1 cellular context compared by ENCODE assay signal in genomic region chr14:39017096-39018016, GRCh38.
TF ChIP-seq lines count a peak whose summit lies in the region.
"Not testable (repeated sequence)": the region's sequence is repeated elsewhere in the genome, so short reads cannot be mapped to it uniquely, and the experiment has no call there.

No MANE protein-coding gene starts in this region.

TF ChIP-seq in HepG2, 621 proteins besides CTCF, POLR2A, EP300 and RAD21 (continued from another document and continues in another):
- TF ChIP-seq ZNF557 (CRISPR knock-in tag; IDR thresholded peaks at IDR 0.05) (peak; percentile 64; the same call in 1 of the 2 replicates), FOSL2 (CRISPR knock-in tag; IDR thresholded peaks at IDR 0.05) (peak; percentile 46; the same call in 1 of the 2 replicates), ZNF691 (CRISPR knock-in tag; IDR thresholded peaks at IDR 0.05; ENCODE audit: borderline replicate concordance, low read depth) (peak; percentile 11; the same call in 1 of the 2 replicates), ZNF564 (CRISPR knock-in tag; IDR thresholded peaks at IDR 0.05) (peak; percentile 42; the same call in 1 of the 2 replicates), ZNF704 (CRISPR knock-in tag; IDR thresholded peaks at IDR 0.05; ENCODE audit: borderline replicate concordance) (peak; percentile 84; the same call in 1 of the 2 replicates), FOXP1 (IDR thresholded peaks at IDR 0.05) (0 out of 2 replicates have a peak, but pooled peaks have one; percentile 40), FOXP1 (CRISPR knock-in tag; IDR thresholded peaks at IDR 0.05) (peak; percentile 80), CCDC6 (CRISPR knock-in tag; IDR thresholded peaks at IDR 0.05) (peak; percentile 78; the same call in 1 of the 2 replicates), PAXIP1 (CRISPR knock-in tag; conservative IDR thresholded peaks at IDR 0.05) (peak; percentile 85), CBX2 (CRISPR knock-in tag; IDR thresholded peaks at IDR 0.05; ENCODE audit: low read depth) (peak; percentile 71; the same call in 1 of the 2 replicates), HOXA5 (CRISPR knock-in tag; IDR thresholded peaks at IDR 0.05) (peak; percentile 58; the same call in 1 of the 2 replicates), KMT2B (CRISPR knock-in tag; IDR thresholded peaks at IDR 0.05) (peak; percentile 30; the same call in 1 of the 2 replicates), THAP11 (CRISPR knock-in tag; IDR thresholded peaks at IDR 0.05) (peak; percentile 44; the same call in 1 of the 2 replicates), SMYD3 (CRISPR knock-in tag; IDR thresholded peaks at IDR 0.05) (peak; percentile 86), FOXK1 (CRISPR knock-in tag; IDR thresholded peaks at IDR 0.05; ENCODE audit: borderline replicate concordance, low read depth) (peak; percentile 85), SALL1 (CRISPR knock-in tag; IDR thresholded peaks at IDR 0.05) (peak; percentile 99), ZNF547 (CRISPR knock-in tag; IDR thresholded peaks at IDR 0.05) (peak; percentile 84; the same call in 1 of the 2 replicates), ETV6 (CRISPR knock-in tag; conservative IDR thresholded peaks at IDR 0.05) (0 out of 2 replicates have a peak, but pooled peaks have one; percentile 16), ATF7-NPFF (CRISPR knock-in tag; IDR thresholded peaks at IDR 0.05; ENCODE audit: low read depth) (peak; percentile 19; the same call in 1 of the 2 replicates), ZNF281 (CRISPR knock-in tag; IDR thresholded peaks at IDR 0.05; ENCODE audit: borderline replicate concordance) (peak; percentile 99), ZNF501 (CRISPR knock-in tag; IDR thresholded peaks at IDR 0.05) (peak; percentile 97), TBX2 (CRISPR knock-in tag; IDR thresholded peaks at IDR 0.05; ENCODE audit: borderline replicate concordance) (peak; percentile 90), HDAC1 (CRISPR knock-in tag; IDR thresholded peaks at IDR 0.05) (peak; percentile 88), SNAPC4 (CRISPR knock-in tag; IDR thresholded peaks at IDR 0.05) (peak; percentile 84), HOXA3 (CRISPR knock-in tag; IDR thresholded peaks at IDR 0.05) (peak; percentile 83), SNAI1 (CRISPR knock-in tag; IDR thresholded peaks at IDR 0.05; ENCODE audit: borderline replicate concordance) (peak; percentile 96), ZBTB20 (CRISPR knock-in tag; IDR thresholded peaks at IDR 0.05; ENCODE audit: borderline replicate concordance, low read depth) (peak; percentile 78; the same call in 1 of the 2 replicates), ZNF33B (CRISPR knock-in tag; IDR thresholded peaks at IDR 0.05) (peak; percentile 38; the same call in 1 of the 2 replicates), ZNF883 (CRISPR knock-in tag; IDR thresholded peaks at IDR 0.05; ENCODE audit: not compliant biosample characterization) (peak; percentile 92), CREBL2 (CRISPR knock-in tag; IDR thresholded peaks at IDR 0.05; ENCODE audit: borderline replicate concordance) (0 out of 2 replicates have a peak, but pooled peaks have one; percentile 18), SNAPC2 (CRISPR knock-in tag; IDR thresholded peaks at IDR 0.05) (0 out of 2 replicates have a peak, but pooled peaks have one; percentile 43), HNF1B (CRISPR knock-in tag; IDR thresholded peaks at IDR 0.05) (peak; percentile 84), LCORL (CRISPR knock-in tag; IDR thresholded peaks at IDR 0.05) (peak; percentile 78), KDM5B (CRISPR knock-in tag; IDR thresholded peaks at IDR 0.05; ENCODE audit: borderline replicate concordance) (peak; percentile 82), ZMYM4 (CRISPR knock-in tag; IDR thresholded peaks at IDR 0.05) (peak; percentile 96), ARNTL (CRISPR knock-in tag; IDR thresholded peaks at IDR 0.05) (0 out of 2 replicates have a peak, but pooled peaks have one; percentile 66), ZNF138 (CRISPR knock-in tag; IDR thresholded peaks at IDR 0.05; ENCODE audit: low read depth) (0 out of 2 replicates have a peak, but pooled peaks have one; percentile 48), ZNF782 (CRISPR knock-in tag; IDR thresholded peaks at IDR 0.05; ENCODE audit: borderline replicate concordance) (peak; percentile 84; the same call in 1 of the 2 replicates), PRDM10 (CRISPR knock-in tag; IDR thresholded peaks at IDR 0.05; ENCODE audit: low read depth) (peak; percentile 47; the same call in 1 of the 2 replicates), ZNF629 (CRISPR knock-in tag; conservative IDR thresholded peaks at IDR 0.05) (peak; percentile 39), ZNF563 (CRISPR knock-in tag; IDR thresholded peaks at IDR 0.05) (peak; percentile 83), MYC (CRISPR knock-in tag; IDR thresholded peaks at IDR 0.05; ENCODE audit: borderline replicate concordance) (peak; percentile 73)
- TF ChIP-seq CBX2 (IDR thresholded peaks at IDR 0.05; ENCODE audit: low read depth, low read length); LCORL (IDR thresholded peaks at IDR 0.05): not testable (repeated sequence)
